Comparison of ENCODE assay signal across 8 cellular contexts in genomic region chr6:28137458-28138020, GRCh38. TPM values are rescaled to one million over a fixed set of nuclear protein-coding genes. Genes with fewer than 3 reads are reported as not detected.
DNase-seq lines count a peak whose midpoint lies in the region; ATAC-seq and TF ChIP-seq lines count a peak whose summit lies in the region.

No MANE protein-coding gene starts in this region.

- DNase-seq in DMS79 treated with DMSO at 0.1 percent for 48 hours (lab: John Stamatoyannopoulos, UW) (peak; percentile 25), GM23338 (ENCODE audit: low spot score) (no peak), smooth muscle cell (lab: John Stamatoyannopoulos, UW; ENCODE audit: unreplicated experiment) (no peak), NCI-H2029 treated with DMSO at 0.1 percent for 48 hours (lab: John Stamatoyannopoulos, UW) (no peak), NCI-H2107 treated with DMSO at 0.1 percent for 48 hours (lab: John Stamatoyannopoulos, UW; ENCODE audit: unreplicated experiment) (no peak)

- H3K9me3 ChIP-seq in OCI-LY3 (ENCODE audit: insufficient read depth, low read length) (no peaks in the 10 kb centered on the region), iPS-20b (ENCODE audit: insufficient read depth, low read depth, low read length) (no peaks in the 10 kb centered on the region), smooth muscle cell (replicated peaks; ENCODE audit: low read depth) (no peaks in the 10 kb centered on the region)

- peak overlapping the region; percentile 96 for H3K4me3 Mint-ChIP-seq in GM23338

- peaks cover 17% of the 10 kb centered on the region for H3K27me3 Mint-ChIP-seq in GM23338 (ENCODE audit: insufficient read depth, low read depth, poor library complexity)

- no peaks in the 10 kb centered on the region for H3K9me2 ChIP-seq in GM23338 (ENCODE audit: insufficient read depth)

- H3K27ac ChIP-seq in GM23338 (ENCODE audit: low read depth) (no peak overlapping the region; the same call in 1 of the 2 replicates), OCI-LY3 (ENCODE audit: low read length) (peak overlapping the region; percentile 100), angular gyrus (ENCODE audit: low read depth, low read length) (peak overlapping the region; percentile 89), iPS-20b (ENCODE audit: low read length) (peak overlapping the region; percentile 84), smooth muscle cell (ENCODE audit: low read depth) (peak overlapping the region; percentile 89)

- H3K9ac ChIP-seq in OCI-LY3 (ENCODE audit: low read length) (peak overlapping the region; percentile 100), iPS-20b (ENCODE audit: low read depth, low read length) (peak overlapping the region; percentile 97), smooth muscle cell (ENCODE audit: low read depth) (peak overlapping the region; percentile 96)

- 4% methylated on average over 7 of the region's 7 CpGs for WGBS in smooth muscle cell (ENCODE audit: low lambda C conversion rate)

- H3K79me2 ChIP-seq in GM23338 (replicated peaks; ENCODE audit: insufficient read depth) (peaks cover 38% of the 10 kb centered on the region), OCI-LY3 (ENCODE audit: low read length) (peaks cover 56% of the 10 kb centered on the region), smooth muscle cell (ENCODE audit: low read depth) (peaks cover 60% of the 10 kb centered on the region)

- no peaks in the 10 kb centered on the region for H4K20me1 ChIP-seq in GM23338 (replicated peaks; ENCODE audit: insufficient read depth)
- peaks cover 13% of the 10 kb centered on the region for H4K20me1 ChIP-seq in OCI-LY3 (ENCODE audit: insufficient read depth, low read length)
- no peaks in the 10 kb centered on the region for H4K20me1 ChIP-seq in smooth muscle cell (ENCODE audit: low read depth)

- no peaks in the 10 kb centered on the region for H3K9me3 Mint-ChIP-seq in GM23338

- ATAC-seq in GM23338: no peak

- H3K36me3 Mint-ChIP-seq in GM23338 (ENCODE audit: low read depth): no peaks in the 10 kb centered on the region

- H2AFZ ChIP-seq in GM23338: peak overlapping the region; percentile 99
- H2AFZ ChIP-seq in OCI-LY3 (ENCODE audit: low read depth, low read length): peak overlapping the region; percentile 52; the same call in 1 of the 2 replicates
- H2AFZ ChIP-seq in smooth muscle cell (ENCODE audit: low read depth): peak overlapping the region; percentile 97

- peak overlapping the region; percentile 98 for H3K4me2 ChIP-seq in GM23338
- H3K4me2 ChIP-seq in OCI-LY3 (ENCODE audit: low read length): peak overlapping the region; percentile 95
- H3K4me2 ChIP-seq in smooth muscle cell: peak overlapping the region; percentile 95

- TF ChIP-seq CTCF in GM23338 (conservative IDR thresholded peaks at IDR 0.05; ENCODE audit: low read depth in 2 of 2) (no peak), OCI-LY3 (IDR thresholded peaks at IDR 0.05; ENCODE audit: low read depth, low read length) (no peak), smooth muscle cell (IDR thresholded peaks at IDR 0.05; ENCODE audit: borderline replicate concordance, insufficient read depth, poor library complexity, severe bottlenecking) (no peak)

- peaks cover 26% of the 10 kb centered on the region for H3K27me3 ChIP-seq in GM23338 (ENCODE audit: insufficient read depth)
- no peaks in the 10 kb centered on the region for H3K27me3 ChIP-seq in OCI-LY3 (ENCODE audit: low read depth, low read length)
- H3K27me3 ChIP-seq in iPS-20b (ENCODE audit: insufficient read depth, low read length): peaks cover 36% of the 10 kb centered on the region
- H3K27me3 ChIP-seq in smooth muscle cell (ENCODE audit: low read depth): no peaks in the 10 kb centered on the region

- H3K4me1 Mint-ChIP-seq in GM23338: peaks cover 17% of the 10 kb centered on the region

- H3K4me1 ChIP-seq in GM23338 (ENCODE audit: insufficient read depth): peaks cover 12% of the 10 kb centered on the region
- peaks cover 43% of the 10 kb centered on the region for H3K4me1 ChIP-seq in OCI-LY3 (ENCODE audit: low read length)
- peaks cover 7% of the 10 kb centered on the region; the same call in 1 of the 2 replicates for H3K4me1 ChIP-seq in iPS-20b (ENCODE audit: insufficient read depth, low read length)
- H3K4me1 ChIP-seq in smooth muscle cell (ENCODE audit: low read depth): peaks cover 22% of the 10 kb centered on the region

- peak overlapping the region; percentile 86 for H3K4me3 ChIP-seq in GM23338
- H3K4me3 ChIP-seq in OCI-LY3 (ENCODE audit: low read length): peak overlapping the region; percentile 90
- peak overlapping the region; percentile 84 for H3K4me3 ChIP-seq in iPS-20b (ENCODE audit: low read length)
- H3K4me3 ChIP-seq in smooth muscle cell: peak overlapping the region; percentile 90

- H3F3A ChIP-seq in GM23338 (replicated peaks; ENCODE audit: low read depth): no peaks in the 10 kb centered on the region
- H3F3A ChIP-seq in smooth muscle cell (ENCODE audit: low read depth): peaks cover 7% of the 10 kb centered on the region

- H3K36me3 ChIP-seq in GM23338 (ENCODE audit: insufficient read depth): no peaks in the 10 kb centered on the region
- H3K36me3 ChIP-seq in OCI-LY3 (replicated peaks; ENCODE audit: low read depth, low read length): peaks cover 7% of the 10 kb centered on the region
- H3K36me3 ChIP-seq in iPS-20b (ENCODE audit: insufficient read depth, low read depth, low read length): no peaks in the 10 kb centered on the region
- H3K36me3 ChIP-seq in smooth muscle cell (ENCODE audit: low read depth): no peaks in the 10 kb centered on the region

- H3K27ac Mint-ChIP-seq in GM23338: peak overlapping the region; percentile 88; the same call in 1 of the 2 replicates

TF ChIP-seq in GM23338, 12 proteins besides CTCF, POLR2A, EP300 and RAD21 (continues in another document):
- TF ChIP-seq REST (IDR thresholded peaks at IDR 0.05; ENCODE audit: unreplicated experiment) (no peak), ZNF331 (CRISPR knock-in tag; IDR thresholded peaks at IDR 0.05; ENCODE audit: low read depth) (no peak), EZH2phosphoT487 (IDR thresholded peaks at IDR 0.05; ENCODE audit: unreplicated experiment) (no peak), STAT1 (IDR thresholded peaks at IDR 0.05; ENCODE audit: unreplicated experiment) (no peak), CREB1 (CRISPR knock-in tag; IDR thresholded peaks at IDR 0.05; ENCODE audit: low read depth) (no peak), EZH2 (IDR thresholded peaks at IDR 0.05; ENCODE audit: low read depth, unreplicated experiment) (no peak)

RNA-seq across cellular contexts. Expression of gene ZKSCAN8, which starts 4.1 kb away (rescaled TPM):
- 21.3 and 22.6 TPM in 2 replicates for total RNA-seq in GM23338 (2014; rRNA removed; shearing (Covaris generic))
- 4.0 and 4.2 TPM in 2 replicates for polyA plus RNA-seq in GM23338 (2016; fragmentation: Nextera tagmentation; extraction: Ambion mirVana)
- 19.9 and 23.0 TPM in 2 replicates for total RNA-seq in smooth muscle cell
- polyA plus RNA-seq in smooth muscle cell: 4.1 and 5.5 TPM in 2 replicates

RNA-seq across cellular contexts. Expression of gene ZSCAN16, which starts 13.1 kb away (rescaled TPM):
- total RNA-seq in GM23338 (2014; rRNA removed; shearing (Covaris generic)): 4.7 and 10.3 TPM in 2 replicates
- polyA plus RNA-seq in GM23338 (2016; fragmentation: Nextera tagmentation; extraction: Ambion mirVana) (9.2 and 12.9 TPM in 2 replicates), smooth muscle cell (0.86 and 3.5 TPM in 2 replicates)
- 0.81 and 1.1 TPM in 2 replicates for total RNA-seq in smooth muscle cell

RNA-seq across cellular contexts. Expression of gene ZNF165, which starts 57.2 kb away (rescaled TPM):
- total RNA-seq in GM23338 (2014; rRNA removed; shearing (Covaris generic)): 5.5 and 7.6 TPM in 2 replicates
- 7.7 and 8.9 TPM in 2 replicates for polyA plus RNA-seq in GM23338 (2016; fragmentation: Nextera tagmentation; extraction: Ambion mirVana)
- total RNA-seq in smooth muscle cell: 0.49 and 0.72 TPM in 2 replicates
- polyA plus RNA-seq in smooth muscle cell: 0.29 and 0.46 TPM in 2 replicates
